18 cellular contexts compared by ENCODE assay signal in the genomic region with DNA sequence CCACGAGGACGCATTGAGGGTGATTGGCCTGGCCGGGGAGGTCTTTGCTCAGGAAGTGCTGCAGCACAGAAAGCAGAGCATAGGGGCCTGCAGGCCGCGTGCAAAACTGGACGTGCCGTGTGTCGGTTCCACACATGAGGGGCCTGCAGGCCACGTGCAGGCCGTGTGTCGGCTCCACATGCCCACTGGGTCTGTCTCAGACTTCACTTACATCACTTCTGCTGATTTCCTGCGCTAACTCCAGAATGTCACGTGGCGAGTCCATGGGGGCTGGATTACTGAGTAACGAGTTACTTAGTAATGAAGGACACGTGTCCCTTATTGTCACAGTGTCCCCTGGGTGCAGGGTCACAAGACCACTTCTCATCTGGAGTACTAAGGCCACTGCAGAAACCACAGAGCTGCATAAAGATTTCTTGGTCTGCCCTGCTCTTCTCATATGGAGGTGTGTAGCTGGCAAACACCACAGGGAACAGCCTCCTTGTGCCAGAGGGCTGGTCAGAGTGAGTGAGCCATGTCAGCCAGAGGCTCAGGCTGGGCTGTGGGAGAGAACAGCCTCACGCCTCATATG.
A peak's percentile ranks its signal among the peaks of the same experiment; 100 is the strongest.
DNase-seq lines count a peak whose midpoint lies in the region; ATAC-seq and TF ChIP-seq lines count a peak whose summit lies in the region.
"Had no signal": no experiment of that assay in that cellular context is flagged by ENCODE, and none has a peak within 500 bp of the region (broad histone marks: within the 10 kb centered on the region; RNA-seq: fewer than 3 reads in every experiment).

No MANE protein-coding gene starts in this region.

- H3K9me3 Mint-ChIP-seq in activated naive CD8-positive, alpha-beta T cell (ENCODE audit: low read depth): no peaks in the 10 kb centered on the region
- peaks cover 2% of the 10 kb centered on the region for H3K9me3 Mint-ChIP-seq in activated naive CD8-positive, alpha-beta T cell treated with anti-CD3 and anti-CD28 coated beads for 36 hours
- H3K9me3 Mint-ChIP-seq in T-cell: no peaks in the 10 kb centered on the region
- no peaks in the 10 kb centered on the region for H3K9me3 Mint-ChIP-seq in mesothelial cell of epicardium
- H3K9me3 Mint-ChIP-seq: activated naive CD8-positive, alpha-beta T cell treated with anti-CD3 and anti-CD28 coated beads, Interleukin-2, amount 10 ng/mL, durations not matched to agents 7 days and 5 days; T-helper 2 cell treated with Interferon-gamma antibody and Interleukin-4, amounts not matched to agents 5 μg/mL and 100 μg/mL, for 36 hours had no signal

- no peak for DNase-seq in activated naive CD8-positive, alpha-beta T cell treated with anti-CD3 and anti-CD28 coated beads for 36 hours
- no peak for DNase-seq in T-cell
- peak; percentile 12 for DNase-seq in iPS-NIHi11 (ENCODE audit: low spot score)
- DNase-seq in skeletal muscle cell (ENCODE audit: low read depth): peak; percentile 25
- no peak for DNase-seq in mesothelial cell of epicardium (ENCODE audit: low spot score in 2 of 2, unreplicated experiment in 2 of 2)
- no peak for DNase-seq in germinal center (ENCODE audit: low spot score)
- DNase-seq: activated CD8-positive, alpha-beta memory T cell treated with anti-CD3 and anti-CD28 coated beads, Interleukin-2, amount 50 U/mL, for 4 hours; activated naive CD8-positive, alpha-beta T cell treated with anti-CD3 and anti-CD28 coated beads, Interleukin-2, amount 10 ng/mL, durations not matched to agents 7 days and 5 days; effector memory CD4-positive, alpha-beta T cell; foreskin keratinocyte; GDM1; Karpas-422; NCI-H1105 treated with DMSO at 0.1 percent for 48 hours; stomach had no signal

- no peaks in the 10 kb centered on the region for H3K27me3 Mint-ChIP-seq in activated naive CD8-positive, alpha-beta T cell
- no peaks in the 10 kb centered on the region for H3K27me3 Mint-ChIP-seq in activated naive CD8-positive, alpha-beta T cell treated with anti-CD3 and anti-CD28 coated beads for 36 hours
- no peaks in the 10 kb centered on the region for H3K27me3 Mint-ChIP-seq in T-cell
- H3K27me3 Mint-ChIP-seq in mesothelial cell of epicardium (ENCODE audit: low read depth): no peaks in the 10 kb centered on the region
- H3K27me3 Mint-ChIP-seq: activated naive CD8-positive, alpha-beta T cell treated with anti-CD3 and anti-CD28 coated beads, Interleukin-2, amount 10 ng/mL, durations not matched to agents 7 days and 5 days had no signal

- no peak overlapping the region for H3K4me3 ChIP-seq in skeletal muscle cell (ENCODE audit: low read depth, low read length)
- H3K4me3 ChIP-seq: stomach, vagina had no signal

- peaks cover 11% of the 10 kb centered on the region for H3K36me3 Mint-ChIP-seq in activated naive CD8-positive, alpha-beta T cell
- peaks cover 34% of the 10 kb centered on the region for H3K36me3 Mint-ChIP-seq in activated naive CD8-positive, alpha-beta T cell treated with anti-CD3 and anti-CD28 coated beads for 36 hours
- H3K36me3 Mint-ChIP-seq in T-cell (peaks cover 51% of the 10 kb centered on the region), mesothelial cell of epicardium (peaks cover 53% of the 10 kb centered on the region)

- H3K27ac Mint-ChIP-seq in activated naive CD8-positive, alpha-beta T cell: peak overlapping the region; percentile 50
- H3K27ac Mint-ChIP-seq in activated naive CD8-positive, alpha-beta T cell treated with anti-CD3 and anti-CD28 coated beads for 36 hours: no peak overlapping the region
- H3K27ac Mint-ChIP-seq in T-cell (peak overlapping the region; percentile 13 to 61), mesothelial cell of epicardium (no peak overlapping the region)
- H3K27ac Mint-ChIP-seq: activated naive CD8-positive, alpha-beta T cell treated with anti-CD3 and anti-CD28 coated beads, Interleukin-2, amount 10 ng/mL, durations not matched to agents 7 days and 5 days; T-helper 2 cell treated with Interferon-gamma antibody and Interleukin-4, amounts not matched to agents 5 μg/mL and 100 μg/mL, for 36 hours had no signal

- POLR2A ChIA-PET in T-cell (lab: Charles Lee): no interaction called here

- no peak for ATAC-seq in T-cell (replicated peaks in 1 of 4)
- ATAC-seq in HG03378 (IDR thresholded peaks at IDR 0.05; ENCODE audit: unreplicated experiment): no peak
- ATAC-seq: foreskin keratinocyte had no signal

- H3K4me3 Mint-ChIP-seq in activated naive CD8-positive, alpha-beta T cell: no peak overlapping the region
- no peak overlapping the region for H3K4me3 Mint-ChIP-seq in activated naive CD8-positive, alpha-beta T cell treated with anti-CD3 and anti-CD28 coated beads for 36 hours
- H3K4me3 Mint-ChIP-seq in T-cell (no peak overlapping the region), mesothelial cell of epicardium (no peak overlapping the region)
- H3K4me3 Mint-ChIP-seq: activated naive CD8-positive, alpha-beta T cell treated with anti-CD3 and anti-CD28 coated beads, Interleukin-2, amount 10 ng/mL, durations not matched to agents 7 days and 5 days; T-helper 2 cell treated with Interferon-gamma antibody and Interleukin-4, amounts not matched to agents 5 μg/mL and 100 μg/mL, for 36 hours had no signal

- H3K4me1 Mint-ChIP-seq in activated naive CD8-positive, alpha-beta T cell (ENCODE audit: low read depth): peaks cover 28% of the 10 kb centered on the region
- H3K4me1 Mint-ChIP-seq in activated naive CD8-positive, alpha-beta T cell treated with anti-CD3 and anti-CD28 coated beads for 36 hours: peaks cover 12% of the 10 kb centered on the region
- H3K4me1 Mint-ChIP-seq in T-cell (peaks cover 34 to 46% (median 34%) of the 10 kb centered on the region in 3 donors), mesothelial cell of epicardium (no peaks in the 10 kb centered on the region)

- CTCF ChIA-PET in T-cell (lab: Charles Lee): no interaction called here

- no peak for TF ChIP-seq CTCF in mesothelial cell of epicardium (IDR thresholded peaks at IDR 0.05; ENCODE audit: unreplicated experiment)

Comparison
In these comparisons a context has a peak if more than half of its experiments do, and no peak if none do; other contexts are left out.
1. H3K27ac Mint-ChIP-seq: peak in activated naive CD8-positive, alpha-beta T cell (single experiment) and T-cell (2 of 2); none in activated naive CD8-positive, alpha-beta T cell treated with anti-CD3 and anti-CD28 coated beads for 36 hours (single experiment) and mesothelial cell of epicardium (single experiment).
2. DNase-seq: peak in iPS-NIHi11 (single experiment) and skeletal muscle cell (single experiment); none in activated naive CD8-positive, alpha-beta T cell treated with anti-CD3 and anti-CD28 coated beads for 36 hours (single experiment), T-cell (0 of 34), mesothelial cell of epicardium (0 of 2) and germinal center (single experiment).